1 cellular context compared by ENCODE assay signal in the genomic region with DNA sequence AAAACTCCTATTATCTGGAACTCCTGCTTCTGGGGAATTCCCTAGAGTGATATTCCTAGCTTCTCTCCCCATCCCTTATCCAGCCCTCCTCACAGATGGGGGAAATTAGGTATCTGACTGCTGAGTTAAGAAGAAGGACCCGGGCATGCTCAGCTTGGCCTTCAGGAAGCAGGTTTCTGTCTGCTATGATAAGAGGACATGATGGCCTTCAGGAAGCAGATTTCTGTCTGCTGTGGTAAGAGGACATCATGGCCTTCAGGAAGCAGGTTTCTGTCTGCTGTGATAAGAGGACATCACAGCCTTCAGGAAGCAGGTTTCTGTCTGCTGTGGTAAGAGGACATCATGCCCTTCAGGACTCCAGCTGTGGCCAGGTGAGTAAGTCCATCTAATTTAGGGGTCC.
A peak's percentile ranks its signal among the peaks of the same experiment; 100 is the strongest.
TF ChIP-seq lines count a peak whose summit lies in the region.

No MANE protein-coding gene starts in this region.

TF ChIP-seq in K562, 482 proteins besides CTCF, POLR2A, EP300 and RAD21 (continued from another document and continues in another):
- TF ChIP-seq, protein P1, sequence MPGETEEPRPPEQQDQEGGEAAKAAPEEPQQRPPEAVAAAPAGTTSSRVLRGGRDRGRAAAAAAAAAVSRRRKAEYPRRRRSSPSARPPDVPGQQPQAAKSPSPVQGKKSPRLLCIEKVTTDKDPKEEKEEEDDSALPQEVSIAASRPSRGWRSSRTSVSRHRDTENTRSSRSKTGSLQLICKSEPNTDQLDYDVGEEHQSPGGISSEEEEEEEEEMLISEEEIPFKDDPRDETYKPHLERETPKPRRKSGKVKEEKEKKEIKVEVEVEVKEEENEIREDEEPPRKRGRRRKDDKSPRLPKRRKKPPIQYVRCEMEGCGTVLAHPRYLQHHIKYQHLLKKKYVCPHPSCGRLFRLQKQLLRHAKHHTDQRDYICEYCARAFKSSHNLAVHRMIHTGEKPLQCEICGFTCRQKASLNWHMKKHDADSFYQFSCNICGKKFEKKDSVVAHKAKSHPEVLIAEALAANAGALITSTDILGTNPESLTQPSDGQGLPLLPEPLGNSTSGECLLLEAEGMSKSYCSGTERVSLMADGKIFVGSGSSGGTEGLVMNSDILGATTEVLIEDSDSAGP (CRISPR knock-in tag; IDR thresholded peaks at IDR 0.05) = no peak
- no peak for TF ChIP-seq ASH1L (IDR thresholded peaks at IDR 0.05; ENCODE audit: borderline replicate concordance, low read depth, partially characterized antibody)
- no peak for TF ChIP-seq WHSC1 (IDR thresholded peaks at IDR 0.05; ENCODE audit: low read length)
- peak; percentile 97 for TF ChIP-seq CBFA2T2 (conservative IDR thresholded peaks at IDR 0.05)
- TF ChIP-seq NELFE (IDR thresholded peaks at IDR 0.05; ENCODE audit: insufficient read depth, insufficient read length) = no peak
- TF ChIP-seq BRF1 (IDR thresholded peaks at IDR 0.05; ENCODE audit: borderline replicate concordance, extremely low read depth, insufficient read length) = no peak
- TF ChIP-seq DPF2 (IDR thresholded peaks at IDR 0.05) = peak; percentile 90
- peak; percentile 66 for TF ChIP-seq HDAC3 (IDR thresholded peaks at IDR 0.05; ENCODE audit: borderline replicate concordance, partially characterized antibody)
- TF ChIP-seq, protein P2, sequence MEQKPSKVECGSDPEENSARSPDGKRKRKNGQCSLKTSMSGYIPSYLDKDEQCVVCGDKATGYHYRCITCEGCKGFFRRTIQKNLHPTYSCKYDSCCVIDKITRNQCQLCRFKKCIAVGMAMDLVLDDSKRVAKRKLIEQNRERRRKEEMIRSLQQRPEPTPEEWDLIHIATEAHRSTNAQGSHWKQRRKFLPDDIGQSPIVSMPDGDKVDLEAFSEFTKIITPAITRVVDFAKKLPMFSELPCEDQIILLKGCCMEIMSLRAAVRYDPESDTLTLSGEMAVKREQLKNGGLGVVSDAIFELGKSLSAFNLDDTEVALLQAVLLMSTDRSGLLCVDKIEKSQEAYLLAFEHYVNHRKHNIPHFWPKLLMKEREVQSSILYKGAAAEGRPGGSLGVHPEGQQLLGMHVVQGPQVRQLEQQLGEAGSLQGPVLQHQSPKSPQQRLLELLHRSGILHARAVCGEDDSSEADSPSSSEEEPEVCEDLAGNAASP (IDR thresholded peaks at IDR 0.05) = no peak
- no peak for TF ChIP-seq ZKSCAN1 (IDR thresholded peaks at IDR 0.05; ENCODE audit: low read depth, low read length)
- peak; percentile 84 to 89 for TF ChIP-seq KDM1A (IDR thresholded peaks at IDR 0.05)
- TF ChIP-seq, protein P3, sequence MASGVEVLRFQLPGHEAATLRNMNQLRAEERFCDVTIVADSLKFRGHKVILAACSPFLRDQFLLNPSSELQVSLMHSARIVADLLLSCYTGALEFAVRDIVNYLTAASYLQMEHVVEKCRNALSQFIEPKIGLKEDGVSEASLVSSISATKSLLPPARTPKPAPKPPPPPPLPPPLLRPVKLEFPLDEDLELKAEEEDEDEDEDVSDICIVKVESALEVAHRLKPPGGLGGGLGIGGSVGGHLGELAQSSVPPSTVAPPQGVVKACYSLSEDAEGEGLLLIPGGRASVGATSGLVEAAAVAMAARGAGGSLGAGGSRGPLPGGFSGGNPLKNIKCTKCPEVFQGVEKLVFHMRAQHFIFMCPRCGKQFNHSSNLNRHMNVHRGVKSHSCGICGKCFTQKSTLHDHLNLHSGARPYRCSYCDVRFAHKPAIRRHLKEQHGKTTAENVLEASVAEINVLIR (CRISPR knock-in tag; IDR thresholded peaks at IDR 0.05) = no peak
- TF ChIP-seq ZNF263 (CRISPR knock-in tag; IDR thresholded peaks at IDR 0.05; ENCODE audit: borderline replicate concordance) = no peak
- TF ChIP-seq CBX2 (IDR thresholded peaks at IDR 0.05; ENCODE audit: insufficient read depth, low read length, poor library complexity, severe bottlenecking) = no peak
- TF ChIP-seq MAZ (CRISPR knock-in tag; conservative IDR thresholded peaks at IDR 0.05 in 1 of 2, IDR thresholded peaks at IDR 0.05 in 1 of 2) = no peak
- TF ChIP-seq EWSR1 (IDR thresholded peaks at IDR 0.05; ENCODE audit: borderline replicate concordance, low read depth, partially characterized antibody) = no peak
- no peak for TF ChIP-seq TBP (optimal IDR thresholded peaks at IDR 0.05; ENCODE audit: low read depth, low read length)
- TF ChIP-seq CC2D1A (IDR thresholded peaks at IDR 0.05) = peak; percentile 76; the same call in 1 of the 2 replicates
- TF ChIP-seq ZSCAN32 (CRISPR knock-in tag; IDR thresholded peaks at IDR 0.05) = no peak
- TF ChIP-seq NR4A1 (CRISPR knock-in tag; IDR thresholded peaks at IDR 0.05) = no peak
- no peak for TF ChIP-seq NR4A1 (tag; IDR thresholded peaks at IDR 0.05)
- TF ChIP-seq ZNF584 (CRISPR knock-in tag; IDR thresholded peaks at IDR 0.05; ENCODE audit: low read depth) = no peak
- TF ChIP-seq, protein P4, sequence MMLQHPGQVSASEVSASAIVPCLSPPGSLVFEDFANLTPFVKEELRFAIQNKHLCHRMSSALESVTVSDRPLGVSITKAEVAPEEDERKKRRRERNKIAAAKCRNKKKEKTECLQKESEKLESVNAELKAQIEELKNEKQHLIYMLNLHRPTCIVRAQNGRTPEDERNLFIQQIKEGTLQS (IDR thresholded peaks at IDR 0.05) = no peak
- TF ChIP-seq, protein P4 (CRISPR knock-in tag; conservative IDR thresholded peaks at IDR 0.05) = no peak
- TF ChIP-seq, protein P5, sequence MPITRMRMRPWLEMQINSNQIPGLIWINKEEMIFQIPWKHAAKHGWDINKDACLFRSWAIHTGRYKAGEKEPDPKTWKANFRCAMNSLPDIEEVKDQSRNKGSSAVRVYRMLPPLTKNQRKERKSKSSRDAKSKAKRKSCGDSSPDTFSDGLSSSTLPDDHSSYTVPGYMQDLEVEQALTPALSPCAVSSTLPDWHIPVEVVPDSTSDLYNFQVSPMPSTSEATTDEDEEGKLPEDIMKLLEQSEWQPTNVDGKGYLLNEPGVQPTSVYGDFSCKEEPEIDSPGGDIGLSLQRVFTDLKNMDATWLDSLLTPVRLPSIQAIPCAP (CRISPR knock-in tag; IDR thresholded peaks at IDR 0.05; ENCODE audit: borderline replicate concordance) = no peak
- TF ChIP-seq POLR2AphosphoS5 (IDR thresholded peaks at IDR 0.05; ENCODE audit: control insufficient read depth, insufficient read depth, low read depth, low read length) = peak; percentile 91
- TF ChIP-seq ATF7 (IDR thresholded peaks at IDR 0.05) = 0 out of 2 replicates have a peak, but pooled peaks have one; percentile 15
- no peak for TF ChIP-seq LARP7 (IDR thresholded peaks at IDR 0.05)
- TF ChIP-seq ZNF133 (CRISPR knock-in tag; IDR thresholded peaks at IDR 0.05) = no peak
- TF ChIP-seq, protein P6, sequence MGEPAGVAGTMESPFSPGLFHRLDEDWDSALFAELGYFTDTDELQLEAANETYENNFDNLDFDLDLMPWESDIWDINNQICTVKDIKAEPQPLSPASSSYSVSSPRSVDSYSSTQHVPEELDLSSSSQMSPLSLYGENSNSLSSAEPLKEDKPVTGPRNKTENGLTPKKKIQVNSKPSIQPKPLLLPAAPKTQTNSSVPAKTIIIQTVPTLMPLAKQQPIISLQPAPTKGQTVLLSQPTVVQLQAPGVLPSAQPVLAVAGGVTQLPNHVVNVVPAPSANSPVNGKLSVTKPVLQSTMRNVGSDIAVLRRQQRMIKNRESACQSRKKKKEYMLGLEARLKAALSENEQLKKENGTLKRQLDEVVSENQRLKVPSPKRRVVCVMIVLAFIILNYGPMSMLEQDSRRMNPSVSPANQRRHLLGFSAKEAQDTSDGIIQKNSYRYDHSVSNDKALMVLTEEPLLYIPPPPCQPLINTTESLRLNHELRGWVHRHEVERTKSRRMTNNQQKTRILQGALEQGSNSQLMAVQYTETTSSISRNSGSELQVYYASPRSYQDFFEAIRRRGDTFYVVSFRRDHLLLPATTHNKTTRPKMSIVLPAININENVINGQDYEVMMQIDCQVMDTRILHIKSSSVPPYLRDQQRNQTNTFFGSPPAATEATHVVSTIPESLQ (CRISPR knock-in tag; IDR thresholded peaks at IDR 0.05) = no peak
- peak; percentile 95 for TF ChIP-seq NCOR1 (IDR thresholded peaks at IDR 0.05)
- TF ChIP-seq, protein P7, sequence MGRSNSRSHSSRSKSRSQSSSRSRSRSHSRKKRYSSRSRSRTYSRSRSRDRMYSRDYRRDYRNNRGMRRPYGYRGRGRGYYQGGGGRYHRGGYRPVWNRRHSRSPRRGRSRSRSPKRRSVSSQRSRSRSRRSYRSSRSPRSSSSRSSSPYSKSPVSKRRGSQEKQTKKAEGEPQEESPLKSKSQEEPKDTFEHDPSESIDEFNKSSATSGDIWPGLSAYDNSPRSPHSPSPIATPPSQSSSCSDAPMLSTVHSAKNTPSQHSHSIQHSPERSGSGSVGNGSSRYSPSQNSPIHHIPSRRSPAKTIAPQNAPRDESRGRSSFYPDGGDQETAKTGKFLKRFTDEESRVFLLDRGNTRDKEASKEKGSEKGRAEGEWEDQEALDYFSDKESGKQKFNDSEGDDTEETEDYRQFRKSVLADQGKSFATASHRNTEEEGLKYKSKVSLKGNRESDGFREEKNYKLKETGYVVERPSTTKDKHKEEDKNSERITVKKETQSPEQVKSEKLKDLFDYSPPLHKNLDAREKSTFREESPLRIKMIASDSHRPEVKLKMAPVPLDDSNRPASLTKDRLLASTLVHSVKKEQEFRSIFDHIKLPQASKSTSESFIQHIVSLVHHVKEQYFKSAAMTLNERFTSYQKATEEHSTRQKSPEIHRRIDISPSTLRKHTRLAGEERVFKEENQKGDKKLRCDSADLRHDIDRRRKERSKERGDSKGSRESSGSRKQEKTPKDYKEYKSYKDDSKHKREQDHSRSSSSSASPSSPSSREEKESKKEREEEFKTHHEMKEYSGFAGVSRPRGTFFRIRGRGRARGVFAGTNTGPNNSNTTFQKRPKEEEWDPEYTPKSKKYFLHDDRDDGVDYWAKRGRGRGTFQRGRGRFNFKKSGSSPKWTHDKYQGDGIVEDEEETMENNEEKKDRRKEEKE (IDR thresholded peaks at IDR 0.05; ENCODE audit: borderline replicate concordance in 1 of 2, control insufficient read depth in 1 of 2, low read depth in 2 of 2, low read length in 1 of 2) = no peak
- TF ChIP-seq, protein P8, sequence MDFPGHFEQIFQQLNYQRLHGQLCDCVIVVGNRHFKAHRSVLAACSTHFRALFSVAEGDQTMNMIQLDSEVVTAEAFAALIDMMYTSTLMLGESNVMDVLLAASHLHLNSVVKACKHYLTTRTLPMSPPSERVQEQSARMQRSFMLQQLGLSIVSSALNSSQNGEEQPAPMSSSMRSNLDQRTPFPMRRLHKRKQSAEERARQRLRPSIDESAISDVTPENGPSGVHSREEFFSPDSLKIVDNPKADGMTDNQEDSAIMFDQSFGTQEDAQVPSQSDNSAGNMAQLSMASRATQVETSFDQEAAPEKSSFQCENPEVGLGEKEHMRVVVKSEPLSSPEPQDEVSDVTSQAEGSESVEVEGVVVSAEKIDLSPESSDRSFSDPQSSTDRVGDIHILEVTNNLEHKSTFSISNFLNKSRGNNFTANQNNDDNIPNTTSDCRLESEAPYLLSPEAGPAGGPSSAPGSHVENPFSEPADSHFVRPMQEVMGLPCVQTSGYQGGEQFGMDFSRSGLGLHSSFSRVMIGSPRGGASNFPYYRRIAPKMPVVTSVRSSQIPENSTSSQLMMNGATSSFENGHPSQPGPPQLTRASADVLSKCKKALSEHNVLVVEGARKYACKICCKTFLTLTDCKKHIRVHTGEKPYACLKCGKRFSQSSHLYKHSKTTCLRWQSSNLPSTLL (IDR thresholded peaks at IDR 0.05) = no peak
- peak in 1 of 2 experiments; percentile 73; a peak in 2 of 4 replicates for TF ChIP-seq HDAC1 (IDR thresholded peaks at IDR 0.05)
- TF ChIP-seq, protein P9, sequence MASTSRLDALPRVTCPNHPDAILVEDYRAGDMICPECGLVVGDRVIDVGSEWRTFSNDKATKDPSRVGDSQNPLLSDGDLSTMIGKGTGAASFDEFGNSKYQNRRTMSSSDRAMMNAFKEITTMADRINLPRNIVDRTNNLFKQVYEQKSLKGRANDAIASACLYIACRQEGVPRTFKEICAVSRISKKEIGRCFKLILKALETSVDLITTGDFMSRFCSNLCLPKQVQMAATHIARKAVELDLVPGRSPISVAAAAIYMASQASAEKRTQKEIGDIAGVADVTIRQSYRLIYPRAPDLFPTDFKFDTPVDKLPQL (IDR thresholded peaks at IDR 0.05; ENCODE audit: extremely low read depth, insufficient read length) = no peak
- TF ChIP-seq RCOR1 (IDR thresholded peaks at IDR 0.05; ENCODE audit: borderline replicate concordance in 1 of 2, low read depth in 2 of 2, low read length in 2 of 2) = peak in 1 of 2 experiments; percentile 94; a peak in 3 of 4 replicates
- TF ChIP-seq ARNT (IDR thresholded peaks at IDR 0.05) = 0 out of 4 replicates have a peak, but pooled peaks of 1 of the 2 experiments have one; percentile 39
- TF ChIP-seq ETV5 (CRISPR knock-in tag; IDR thresholded peaks at IDR 0.05; ENCODE audit: low read depth) = peak; percentile 94
- TF ChIP-seq NR2C2 (CRISPR knock-in tag; IDR thresholded peaks at IDR 0.05) = no peak
- TF ChIP-seq NR2C2 (tag; IDR thresholded peaks at IDR 0.05) = no peak
- TF ChIP-seq, protein P10, sequence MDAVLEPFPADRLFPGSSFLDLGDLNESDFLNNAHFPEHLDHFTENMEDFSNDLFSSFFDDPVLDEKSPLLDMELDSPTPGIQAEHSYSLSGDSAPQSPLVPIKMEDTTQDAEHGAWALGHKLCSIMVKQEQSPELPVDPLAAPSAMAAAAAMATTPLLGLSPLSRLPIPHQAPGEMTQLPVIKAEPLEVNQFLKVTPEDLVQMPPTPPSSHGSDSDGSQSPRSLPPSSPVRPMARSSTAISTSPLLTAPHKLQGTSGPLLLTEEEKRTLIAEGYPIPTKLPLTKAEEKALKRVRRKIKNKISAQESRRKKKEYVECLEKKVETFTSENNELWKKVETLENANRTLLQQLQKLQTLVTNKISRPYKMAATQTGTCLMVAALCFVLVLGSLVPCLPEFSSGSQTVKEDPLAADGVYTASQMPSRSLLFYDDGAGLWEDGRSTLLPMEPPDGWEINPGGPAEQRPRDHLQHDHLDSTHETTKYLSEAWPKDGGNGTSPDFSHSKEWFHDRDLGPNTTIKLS (IDR thresholded peaks at IDR 0.05; ENCODE audit: borderline replicate concordance, low read depth) = no peak
- no peak for TF ChIP-seq BRD9 (IDR thresholded peaks at IDR 0.05; ENCODE audit: low read depth, partially characterized antibody)
- TF ChIP-seq ZNF124 (CRISPR knock-in tag; IDR thresholded peaks at IDR 0.05) = no peak
- no peak for TF ChIP-seq SMAD2 (IDR thresholded peaks at IDR 0.05; ENCODE audit: low read depth, low read length)
